In genomic region chr14:75223664-75224154, GRCh38 we compare ENCODE assay signal across 10 cellular contexts. TPM values are rescaled to one million over a fixed set of nuclear protein-coding genes. Genes with fewer than 3 reads are reported as not detected.
DNase-seq lines count a peak whose midpoint lies in the region; ATAC-seq lines count a peak whose summit lies in the region.
"Had no signal": no experiment of that assay in that cellular context is flagged by ENCODE, and none has a peak within 500 bp of the region (broad histone marks: within the 10 kb centered on the region; RNA-seq: fewer than 3 reads in every experiment).

No MANE protein-coding gene starts in this region.

- peak; percentile 58 to 73 for ATAC-seq in naive B cell (ENCODE audit: low read depth in 2 of 2)
- ATAC-seq in effector memory CD8-positive, alpha-beta T cell (replicated peaks): no peak

- no peak overlapping the region for H3K4me3 ChIP-seq in HUES64 (ENCODE audit: low read length)
- H3K4me3 ChIP-seq: A549, SK-N-MC had no signal

- H3K27ac Mint-ChIP-seq in naive B cell: peak overlapping the region; percentile 0 to 95 (median 70)
- H3K27ac Mint-ChIP-seq in effector memory CD8-positive, alpha-beta T cell: no peak overlapping the region

- peak overlapping the region; percentile 47 for H3K27ac ChIP-seq in HUES64 (ENCODE audit: low read depth, low read length)
- H3K27ac ChIP-seq: A549, SK-N-MC had no signal

- no peaks in the 10 kb centered on the region for H3K27me3 ChIP-seq in HUES64 (ENCODE audit: insufficient read depth, low read length)

- H3K4me3 Mint-ChIP-seq in naive B cell: peak overlapping the region in 7 of 8 donors; percentile 0 to 86 (median 47)
- H3K4me3 Mint-ChIP-seq in effector memory CD8-positive, alpha-beta T cell: no peak overlapping the region

- no peaks in the 10 kb centered on the region for H3K36me3 Mint-ChIP-seq in naive B cell
- H3K36me3 Mint-ChIP-seq in effector memory CD8-positive, alpha-beta T cell (ENCODE audit: insufficient read depth): no peaks in the 10 kb centered on the region

- no peak overlapping the region; the same call in 1 of the 2 replicates for H3K9ac ChIP-seq in HUES64 (ENCODE audit: low read depth, low read length)

- DNase-seq in NCI-H1436 (lab: John Stamatoyannopoulos, UW): peak; percentile 6
- DNase-seq in NCI-H1436 treated with DMSO at 0.1 percent for 48 hours (lab: John Stamatoyannopoulos, UW): no peak
- peak; percentile 80 for DNase-seq in amniotic epithelial cell (ENCODE audit: low read depth)
- DNase-seq in naive B cell: peak; percentile 55
- DNase-seq in KG1 (lab: John Stamatoyannopoulos, UW): no peak
- DNase-seq in NCI-H1092 (lab: John Stamatoyannopoulos, UW): no peak
- no peak for DNase-seq in effector memory CD8-positive, alpha-beta T cell

- H3K4me1 ChIP-seq in HUES64 (ENCODE audit: insufficient read depth, low read length): peaks cover 21% of the 10 kb centered on the region
- H3K4me1 ChIP-seq: A549 had no signal

- WGBS in HUES64: 39% methylated on average over 4 of the region's 4 CpGs

- no peaks in the 10 kb centered on the region for H3K27me3 Mint-ChIP-seq in naive B cell
- H3K27me3 Mint-ChIP-seq in effector memory CD8-positive, alpha-beta T cell: no peaks in the 10 kb centered on the region

- H3K9me3 ChIP-seq in HUES64 (ENCODE audit: insufficient read depth, low read depth, low read length): no peaks in the 10 kb centered on the region
- H3K9me3 ChIP-seq: A549 had no signal

- H3K9me3 Mint-ChIP-seq in naive B cell: no peaks in the 10 kb centered on the region
- H3K9me3 Mint-ChIP-seq in effector memory CD8-positive, alpha-beta T cell: no peaks in the 10 kb centered on the region

- no peaks in the 10 kb centered on the region for H3K36me3 ChIP-seq in HUES64 (ENCODE audit: insufficient read depth, low read length)

- peaks cover 32 to 50% (median 36%) of the 10 kb centered on the region in 3 donors for H3K4me1 Mint-ChIP-seq in naive B cell
- peaks cover 14 to 28% of the 10 kb centered on the region in 2 donors for H3K4me1 Mint-ChIP-seq in effector memory CD8-positive, alpha-beta T cell (ENCODE audit: low read depth in 2 of 2)

RNA-seq across cellular contexts. Expression of gene TMED10, which starts 47.3 kb away (rescaled TPM):
- 93.5 TPM for polyA plus RNA-seq in HUES64 (2013, experiment 1 of 2)
- polyA plus RNA-seq in HUES64 (2013, experiment 2 of 2): 97.6 TPM
- 100 to 1,000 TPM; 228 to 283 (median 252) TPM for polyA plus RNA-seq in naive B cell (ENCODE audit: low read depth in 6 of 6)

RNA-seq across cellular contexts. Expression of gene FOS, which starts 54.9 kb away (rescaled TPM):
- polyA plus RNA-seq in HUES64 (2013, experiment 1 of 2): 11.4 TPM
- 10.3 TPM for polyA plus RNA-seq in HUES64 (2013, experiment 2 of 2)
- 1,000 to 10,000 TPM in 5 of 6 donors, 100 to 1,000 TPM in 1; 863 to 3,933 (median 2,927) TPM for polyA plus RNA-seq in naive B cell (ENCODE audit: low read depth in 6 of 6)

Comparison
In these comparisons a context has a peak if more than half of its experiments do, and no peak if none do; other contexts are left out.
1. DNase-seq: peak in NCI-H1436 (single experiment), amniotic epithelial cell (single experiment) and naive B cell (single experiment); none in NCI-H1436 treated with DMSO at 0.1 percent for 48 hours (single experiment), KG1 (single experiment), NCI-H1092 (single experiment) and effector memory CD8-positive, alpha-beta T cell (0 of 3).
2. H3K27ac Mint-ChIP-seq: peak in naive B cell (6 of 6); none in effector memory CD8-positive, alpha-beta T cell (0 of 2).
3. H3K4me3 Mint-ChIP-seq: peak in naive B cell (7 of 8); none in effector memory CD8-positive, alpha-beta T cell (0 of 2).